9 cellular contexts compared by ENCODE assay signal in the genomic region with DNA sequence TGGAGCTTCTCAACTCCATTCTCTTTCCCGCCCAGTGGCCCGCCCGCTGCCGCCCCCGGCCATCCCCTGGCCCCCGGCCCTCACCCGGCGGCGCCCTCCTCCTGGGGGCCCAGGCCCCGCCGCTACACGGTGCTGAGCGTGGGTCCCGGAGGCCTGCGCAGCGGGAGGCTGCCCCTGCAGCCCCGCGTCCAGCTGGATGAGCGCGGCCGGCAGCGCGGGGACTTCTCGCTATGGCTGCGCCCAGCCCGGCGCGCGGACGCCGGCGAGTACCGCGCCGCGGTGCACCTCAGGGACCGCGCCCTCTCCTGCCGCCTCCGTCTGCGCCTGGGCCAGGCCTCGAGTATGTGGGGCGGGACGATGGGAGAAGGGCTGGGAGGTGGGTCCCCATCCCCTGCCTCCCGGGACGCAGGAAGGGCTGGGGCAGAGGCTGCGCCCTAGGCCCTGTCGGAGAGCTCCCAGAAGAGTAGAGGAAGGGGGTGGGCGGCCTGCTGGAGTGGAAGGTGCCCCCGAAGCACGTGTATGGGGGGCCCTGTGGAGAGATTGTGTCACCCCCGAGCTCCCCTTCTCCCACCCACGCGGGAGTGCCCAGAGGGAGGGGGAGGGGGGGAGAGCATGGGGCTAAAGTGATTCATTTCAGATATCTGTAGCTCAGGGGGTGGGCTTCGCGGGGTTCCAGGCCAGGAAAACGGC.
DNase-seq lines count a peak whose midpoint lies in the region; ATAC-seq lines count a peak whose summit lies in the region.
"Had no signal": no experiment of that assay in that cellular context is flagged by ENCODE, and none has a peak within 500 bp of the region (broad histone marks: within the 10 kb centered on the region; RNA-seq: fewer than 3 reads in every experiment).

No MANE protein-coding gene starts in this region.

- peak overlapping the region; percentile 70 for H3K4me3 Mint-ChIP-seq in T-helper 2 cell treated with Interferon-gamma antibody and Interleukin-4, amounts not matched to agents 5 μg/mL and 100 μg/mL, for 36 hours
- peak overlapping the region; percentile 88 for H3K4me3 Mint-ChIP-seq in stimulated activated effector memory CD8-positive, alpha-beta T cell treated with anti-CD3 and anti-CD28 coated beads, Interleukin-12 subunit alpha, Interleukin-12 subunit beta, amount 100 ng/mL, for 72 hours

- peak overlapping the region; percentile 61; the same call in 1 of the 2 replicates for H3K4me3 ChIP-seq in iPS-20b (ENCODE audit: low read length)

- peaks cover 47% of the 10 kb centered on the region for H3K4me1 Mint-ChIP-seq in T-helper 2 cell treated with Interferon-gamma antibody and Interleukin-4, amounts not matched to agents 5 μg/mL and 100 μg/mL, for 36 hours (ENCODE audit: low read depth)
- peaks cover 84% of the 10 kb centered on the region for H3K4me1 Mint-ChIP-seq in stimulated activated effector memory CD8-positive, alpha-beta T cell treated with anti-CD3 and anti-CD28 coated beads, Interleukin-12 subunit alpha, Interleukin-12 subunit beta, amount 100 ng/mL, for 72 hours

- peak; percentile 41 for ATAC-seq in stimulated activated effector memory CD8-positive, alpha-beta T cell treated with anti-CD3 and anti-CD28 coated beads, Interleukin-12 subunit alpha, Interleukin-12 subunit beta, amount 100 ng/mL, for 72 hours
- no peak for ATAC-seq in HG03460 (IDR thresholded peaks at IDR 0.05; ENCODE audit: unreplicated experiment)
- no peak for ATAC-seq in HG03108 (IDR thresholded peaks at IDR 0.05; ENCODE audit: unreplicated experiment)

- no peaks in the 10 kb centered on the region for H3K9me3 ChIP-seq in iPS-20b (ENCODE audit: insufficient read depth, low read depth, low read length)

- DNase-seq in T-helper 2 cell treated with Interferon-gamma antibody and Interleukin-4, amounts not matched to agents 5 μg/mL and 100 μg/mL, for 36 hours (ENCODE audit: low spot score) = peak; percentile 43
- DNase-seq in T-helper 2 cell = no peak
- peak; percentile 81 to 82 for DNase-seq in activated T-cell treated with anti-CD3 and anti-CD28 coated beads, Interleukin-2, amount 50 U/mL, for 48 hours
- DNase-seq in stimulated activated effector memory CD8-positive, alpha-beta T cell treated with anti-CD3 and anti-CD28 coated beads, Interleukin-12 subunit alpha, Interleukin-12 subunit beta, amount 100 ng/mL, for 72 hours (ENCODE audit: low spot score in 2 of 2) = peak; percentile 57 to 87
- no peak for DNase-seq in SW480 (ENCODE audit: low spot score)
- DNase-seq: Karpas-422 had no signal

- H3K27ac ChIP-seq in iPS-20b (ENCODE audit: low read length) = no peak overlapping the region

- peaks cover 2% of the 10 kb centered on the region for H3K27me3 Mint-ChIP-seq in T-helper 2 cell treated with Interferon-gamma antibody and Interleukin-4, amounts not matched to agents 5 μg/mL and 100 μg/mL, for 36 hours (ENCODE audit: low read depth)

- peak overlapping the region; percentile 51; the same call in 1 of the 2 replicates for H3K9ac ChIP-seq in iPS-20b (ENCODE audit: low read depth, low read length)

- H3K27me3 ChIP-seq in iPS-20b (ENCODE audit: insufficient read depth, low read length) = peaks cover 64% of the 10 kb centered on the region

- H3K36me3 Mint-ChIP-seq in T-helper 2 cell treated with Interferon-gamma antibody and Interleukin-4, amounts not matched to agents 5 μg/mL and 100 μg/mL, for 36 hours (ENCODE audit: low read depth) = peaks cover 4% of the 10 kb centered on the region
- H3K36me3 Mint-ChIP-seq in stimulated activated effector memory CD8-positive, alpha-beta T cell treated with anti-CD3 and anti-CD28 coated beads, Interleukin-12 subunit alpha, Interleukin-12 subunit beta, amount 100 ng/mL, for 72 hours = peaks cover 98% of the 10 kb centered on the region

- no peaks in the 10 kb centered on the region for H3K9me3 Mint-ChIP-seq in T-helper 2 cell treated with Interferon-gamma antibody and Interleukin-4, amounts not matched to agents 5 μg/mL and 100 μg/mL, for 36 hours
- H3K9me3 Mint-ChIP-seq in stimulated activated effector memory CD8-positive, alpha-beta T cell treated with anti-CD3 and anti-CD28 coated beads, Interleukin-12 subunit alpha, Interleukin-12 subunit beta, amount 100 ng/mL, for 72 hours = no peaks in the 10 kb centered on the region

- H3K36me3 ChIP-seq in iPS-20b (ENCODE audit: insufficient read depth, low read depth, low read length) = peaks cover 26% of the 10 kb centered on the region

- H3K4me1 ChIP-seq in iPS-20b (ENCODE audit: insufficient read depth, low read length) = peaks cover 16% of the 10 kb centered on the region; the same call in 1 of the 2 replicates

- H3K27ac Mint-ChIP-seq in T-helper 2 cell treated with Interferon-gamma antibody and Interleukin-4, amounts not matched to agents 5 μg/mL and 100 μg/mL, for 36 hours = peak overlapping the region; percentile 54
- peak overlapping the region; percentile 94 for H3K27ac Mint-ChIP-seq in stimulated activated effector memory CD8-positive, alpha-beta T cell treated with anti-CD3 and anti-CD28 coated beads, Interleukin-12 subunit alpha, Interleukin-12 subunit beta, amount 100 ng/mL, for 72 hours

Comparison
In these comparisons a context has a peak if more than half of its experiments do, and no peak if none do; other contexts are left out.
1. DNase-seq: peak in T-helper 2 cell treated with Interferon-gamma antibody and Interleukin-4, amounts not matched to agents 5 μg/mL and 100 μg/mL, for 36 hours (single experiment), activated T-cell treated with anti-CD3 and anti-CD28 coated beads, Interleukin-2, amount 50 U/mL, for 48 hours (2 of 2) and stimulated activated effector memory CD8-positive, alpha-beta T cell treated with anti-CD3 and anti-CD28 coated beads, Interleukin-12 subunit alpha, Interleukin-12 subunit beta, amount 100 ng/mL, for 72 hours (2 of 2); none in T-helper 2 cell (0 of 5) and SW480 (single experiment).